In genomic region chr20:21557246-21557982, GRCh38 we compare ENCODE assay signal across 16 cellular contexts. TPM values are rescaled to one million over a fixed set of nuclear protein-coding genes. Genes with fewer than 3 reads are reported as not detected.
A peak's percentile ranks its signal among the peaks of the same experiment; 100 is the strongest.
DNase-seq lines count a peak whose midpoint lies in the region; ATAC-seq lines count a peak whose summit lies in the region.
"Had no signal": no experiment of that assay in that cellular context is flagged by ENCODE, and none has a peak within 500 bp of the region (broad histone marks: within the 10 kb centered on the region; RNA-seq: fewer than 3 reads in every experiment).

No MANE protein-coding gene starts in this region.

- no peak overlapping the region for H3K27ac Mint-ChIP-seq in activated naive CD8-positive, alpha-beta T cell treated with anti-CD3 and anti-CD28 coated beads, Interleukin-2, amount 50 U/mL, for 24 hours
- H3K27ac Mint-ChIP-seq in activated naive CD8-positive, alpha-beta T cell treated with anti-CD3 and anti-CD28 coated beads for 36 hours: no peak overlapping the region
- no peak overlapping the region for H3K27ac Mint-ChIP-seq in activated naive CD4-positive, alpha-beta T cell treated with anti-CD3 and anti-CD28 coated beads for 36 hours
- H3K27ac Mint-ChIP-seq in stimulated activated naive CD8-positive, alpha-beta T cell treated with anti-CD3 and anti-CD28 coated beads, Interleukin-15, amount 100 ng/mL, for 72 hours: no peak overlapping the region

- no peak for DNase-seq in activated naive CD8-positive, alpha-beta T cell treated with anti-CD3 and anti-CD28 coated beads, Interleukin-2, amount 50 U/mL, for 24 hours
- no peak for DNase-seq in activated naive CD8-positive, alpha-beta T cell treated with anti-CD3 and anti-CD28 coated beads for 36 hours
- peak; percentile 15 to 31 (median 24) for DNase-seq in activated CD4-positive, CD25-positive, alpha-beta regulatory T cell (lab: John Stamatoyannopoulos, UW)
- DNase-seq in activated naive CD4-positive, alpha-beta T cell treated with anti-CD3 and anti-CD28 coated beads for 36 hours: peak; percentile 40
- no peak for DNase-seq in stimulated activated naive CD8-positive, alpha-beta T cell treated with anti-CD3 and anti-CD28 coated beads, Interleukin-15, amount 100 ng/mL, for 72 hours
- DNase-seq in RKO (ENCODE audit: low spot score): no peak
- DNase-seq: ACHN, amygdala, Caco-2, kidney, NCI-H2107, occipital lobe had no signal

- H3K36me3 Mint-ChIP-seq in activated naive CD8-positive, alpha-beta T cell treated with anti-CD3 and anti-CD28 coated beads, Interleukin-2, amount 50 U/mL, for 24 hours (ENCODE audit: low read depth): no peaks in the 10 kb centered on the region
- H3K36me3 Mint-ChIP-seq in activated naive CD8-positive, alpha-beta T cell treated with anti-CD3 and anti-CD28 coated beads for 36 hours: no peaks in the 10 kb centered on the region
- no peaks in the 10 kb centered on the region for H3K36me3 Mint-ChIP-seq in activated naive CD4-positive, alpha-beta T cell treated with anti-CD3 and anti-CD28 coated beads for 36 hours (ENCODE audit: low read depth)

- peak; percentile 52 for ATAC-seq in activated naive CD8-positive, alpha-beta T cell treated with anti-CD3 and anti-CD28 coated beads, Interleukin-2, amount 50 U/mL, for 24 hours
- ATAC-seq in stimulated activated naive CD8-positive, alpha-beta T cell treated with anti-CD3 and anti-CD28 coated beads, Interleukin-15, amount 100 ng/mL, for 72 hours: peak; percentile 70
- ATAC-seq in HG03565 (IDR thresholded peaks at IDR 0.05; ENCODE audit: unreplicated experiment) (no peak), HG02642 (IDR thresholded peaks at IDR 0.05; ENCODE audit: poor library complexity, unreplicated experiment) (no peak)
- ATAC-seq: HCT116 had no signal

- H3K9me3 Mint-ChIP-seq in activated naive CD8-positive, alpha-beta T cell treated with anti-CD3 and anti-CD28 coated beads, Interleukin-2, amount 50 U/mL, for 24 hours: no peaks in the 10 kb centered on the region
- H3K9me3 Mint-ChIP-seq in activated naive CD8-positive, alpha-beta T cell treated with anti-CD3 and anti-CD28 coated beads for 36 hours: no peaks in the 10 kb centered on the region
- H3K9me3 Mint-ChIP-seq in activated naive CD4-positive, alpha-beta T cell treated with anti-CD3 and anti-CD28 coated beads for 36 hours: no peaks in the 10 kb centered on the region
- H3K9me3 Mint-ChIP-seq in stimulated activated naive CD8-positive, alpha-beta T cell treated with anti-CD3 and anti-CD28 coated beads, Interleukin-15, amount 100 ng/mL, for 72 hours: no peaks in the 10 kb centered on the region

- peaks cover 6% of the 10 kb centered on the region for H3K27me3 Mint-ChIP-seq in activated naive CD8-positive, alpha-beta T cell treated with anti-CD3 and anti-CD28 coated beads, Interleukin-2, amount 50 U/mL, for 24 hours
- H3K27me3 Mint-ChIP-seq in activated naive CD8-positive, alpha-beta T cell treated with anti-CD3 and anti-CD28 coated beads for 36 hours: peaks cover 14% of the 10 kb centered on the region
- no peaks in the 10 kb centered on the region for H3K27me3 Mint-ChIP-seq in activated naive CD4-positive, alpha-beta T cell treated with anti-CD3 and anti-CD28 coated beads for 36 hours (ENCODE audit: low read depth)
- peaks cover 15% of the 10 kb centered on the region for H3K27me3 Mint-ChIP-seq in stimulated activated naive CD8-positive, alpha-beta T cell treated with anti-CD3 and anti-CD28 coated beads, Interleukin-15, amount 100 ng/mL, for 72 hours

- CTCF ChIA-PET in activated naive CD4-positive, alpha-beta T cell treated with anti-CD3 and anti-CD28 coated beads for 36 hours (lab: Charles Lee): interaction anchor here (1.4 to 3.7 kb wide), 3 partner anchors 14 to 58 kb away, joined by 5 to 17 read pairs (median 9); no protein-coding TSS in a partner anchor

- intact Hi-C loops in activated naive CD4-positive, alpha-beta T cell treated with anti-CD3 and anti-CD28 coated beads for 36 hours (cut with micrococcal nuclease): loop anchor here (1.0 to 2.0 kb wide), 2 partner anchors 9 to 13 kb away; no protein-coding TSS in a partner anchor

- no peak overlapping the region for H3K4me3 Mint-ChIP-seq in activated naive CD8-positive, alpha-beta T cell treated with anti-CD3 and anti-CD28 coated beads, Interleukin-2, amount 50 U/mL, for 24 hours
- no peak overlapping the region for H3K4me3 Mint-ChIP-seq in activated naive CD8-positive, alpha-beta T cell treated with anti-CD3 and anti-CD28 coated beads for 36 hours
- peak overlapping the region; percentile 35 for H3K4me3 Mint-ChIP-seq in activated naive CD4-positive, alpha-beta T cell treated with anti-CD3 and anti-CD28 coated beads for 36 hours
- H3K4me3 Mint-ChIP-seq in stimulated activated naive CD8-positive, alpha-beta T cell treated with anti-CD3 and anti-CD28 coated beads, Interleukin-15, amount 100 ng/mL, for 72 hours: no peak overlapping the region

- peaks cover 21% of the 10 kb centered on the region for H3K4me1 Mint-ChIP-seq in activated naive CD8-positive, alpha-beta T cell treated with anti-CD3 and anti-CD28 coated beads, Interleukin-2, amount 50 U/mL, for 24 hours
- H3K4me1 Mint-ChIP-seq in activated naive CD8-positive, alpha-beta T cell treated with anti-CD3 and anti-CD28 coated beads for 36 hours: peaks cover 8% of the 10 kb centered on the region
- H3K4me1 Mint-ChIP-seq in activated naive CD4-positive, alpha-beta T cell treated with anti-CD3 and anti-CD28 coated beads for 36 hours (ENCODE audit: low read depth): peaks cover 39% of the 10 kb centered on the region
- peaks cover 22% of the 10 kb centered on the region for H3K4me1 Mint-ChIP-seq in stimulated activated naive CD8-positive, alpha-beta T cell treated with anti-CD3 and anti-CD28 coated beads, Interleukin-15, amount 100 ng/mL, for 72 hours

RNA-seq across cellular contexts. Expression of gene NKX2-2, which starts 43.5 kb away (rescaled TPM):
- total RNA-seq in activated naive CD8-positive, alpha-beta T cell treated with anti-CD3 and anti-CD28 coated beads for 36 hours: not detected
- total RNA-seq in activated naive CD4-positive, alpha-beta T cell treated with anti-CD3 and anti-CD28 coated beads for 36 hours: not detected
- total RNA-seq: Caco-2, kidney, skeletal muscle tissue had no signal

Comparison
In these comparisons a context has a peak if more than half of its experiments do, and no peak if none do; other contexts are left out.
1. ATAC-seq: peak in activated naive CD8-positive, alpha-beta T cell treated with anti-CD3 and anti-CD28 coated beads, Interleukin-2, amount 50 U/mL, for 24 hours (single experiment) and stimulated activated naive CD8-positive, alpha-beta T cell treated with anti-CD3 and anti-CD28 coated beads, Interleukin-15, amount 100 ng/mL, for 72 hours (single experiment); none in HG03565 (single experiment) and HG02642 (single experiment).
2. DNase-seq: peak in activated CD4-positive, CD25-positive, alpha-beta regulatory T cell (4 of 4) and activated naive CD4-positive, alpha-beta T cell treated with anti-CD3 and anti-CD28 coated beads for 36 hours (single experiment); none in activated naive CD8-positive, alpha-beta T cell treated with anti-CD3 and anti-CD28 coated beads, Interleukin-2, amount 50 U/mL, for 24 hours (single experiment), activated naive CD8-positive, alpha-beta T cell treated with anti-CD3 and anti-CD28 coated beads for 36 hours (single experiment), stimulated activated naive CD8-positive, alpha-beta T cell treated with anti-CD3 and anti-CD28 coated beads, Interleukin-15, amount 100 ng/mL, for 72 hours (0 of 2) and RKO (single experiment).